ENCODE assay signal across 9 cellular contexts in the genomic region with DNA sequence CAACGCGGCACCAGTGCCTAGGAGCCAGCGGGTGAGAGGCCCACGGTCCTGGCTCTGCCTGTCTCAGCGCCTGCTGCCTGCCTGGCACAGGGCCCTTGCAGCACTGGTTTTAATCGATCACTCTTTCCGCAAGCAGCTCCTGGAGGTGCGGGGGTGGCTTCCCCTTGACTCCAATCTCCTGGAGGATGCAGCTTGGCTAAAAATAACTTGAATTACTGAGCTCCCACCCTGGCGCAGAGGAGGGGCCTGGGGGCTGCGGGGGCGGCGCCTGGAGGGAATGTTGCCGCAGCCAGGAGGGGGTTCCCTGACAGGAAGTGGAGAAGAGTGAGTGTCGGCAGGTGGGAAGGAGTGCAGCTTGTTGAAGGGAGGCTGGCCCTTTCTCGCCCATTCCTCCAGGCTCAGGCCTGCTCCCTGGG. TPM values are rescaled to one million over a fixed set of nuclear protein-coding genes. Genes with fewer than 3 reads are reported as not detected.
DNase-seq lines count a peak whose midpoint lies in the region; ATAC-seq and TF ChIP-seq lines count a peak whose summit lies in the region.
"Had no signal": no experiment of that assay in that cellular context is flagged by ENCODE, and none has a peak within 500 bp of the region (broad histone marks: within the 10 kb centered on the region; RNA-seq: fewer than 3 reads in every experiment).

No MANE protein-coding gene starts in this region.

- CTCF ChIA-PET in T-cell (lab: Charles Lee): interaction anchor here (0.6 to 1.0 kb wide), 3 partner anchors 126 to 139 kb away, joined by 3 to 7 read pairs (median 3); no protein-coding TSS in a partner anchor

- H3K27ac ChIP-seq in lower lobe of right lung: peak overlapping the region; percentile 67

- peaks cover 9% of the 10 kb centered on the region for H3K4me1 Mint-ChIP-seq in central memory CD8-positive, alpha-beta T cell
- peaks cover 17 to 21% (median 19%) of the 10 kb centered on the region in 3 donors for H3K4me1 Mint-ChIP-seq in T-cell

- H3K27ac Mint-ChIP-seq in central memory CD8-positive, alpha-beta T cell (ENCODE audit: low read depth): peak overlapping the region; percentile 20
- H3K27ac Mint-ChIP-seq in T-cell: no peak overlapping the region

- intact Hi-C loops in lower lobe of right lung (cut with DNase I): loop anchor here (10.0 kb wide), 1 partner anchor 139 kb away; no protein-coding TSS in a partner anchor

- no peak for ATAC-seq in central memory CD8-positive, alpha-beta T cell (replicated peaks; ENCODE audit: extremely low read depth, poor library complexity, severe bottlenecking)
- peak; percentile 22 to 46 for ATAC-seq in lower lobe of right lung
- no peak for ATAC-seq in T-cell (replicated peaks in 1 of 4)

- H3K9me3 ChIP-seq in lower lobe of right lung: no peaks in the 10 kb centered on the region

- POLR2A ChIA-PET in T-cell (lab: Charles Lee): no interaction called here

- H3K4me1 ChIP-seq in lower lobe of right lung: peaks cover 33% of the 10 kb centered on the region

- no peak overlapping the region for H3K4me3 Mint-ChIP-seq in central memory CD8-positive, alpha-beta T cell
- peak overlapping the region in 1 of 3 donors; percentile 37 for H3K4me3 Mint-ChIP-seq in T-cell

- no peaks in the 10 kb centered on the region for H3K27me3 Mint-ChIP-seq in central memory CD8-positive, alpha-beta T cell
- no peaks in the 10 kb centered on the region for H3K27me3 Mint-ChIP-seq in T-cell

- no peaks in the 10 kb centered on the region for H3K27me3 ChIP-seq in lower lobe of right lung (ENCODE audit: low read depth)

- no peaks in the 10 kb centered on the region for H3K36me3 Mint-ChIP-seq in central memory CD8-positive, alpha-beta T cell (ENCODE audit: insufficient read depth)
- H3K36me3 Mint-ChIP-seq in T-cell: no peaks in the 10 kb centered on the region

- DNase-seq in AG08396 (ENCODE audit: low spot score) (peak; percentile 61), NCI-H1105 (lab: John Stamatoyannopoulos, UW) (peak; percentile 3), lower lobe of right lung (no peak), NCI-H2196 treated with DMSO at 0.1 percent for 48 hours (lab: John Stamatoyannopoulos, UW; ENCODE audit: unreplicated experiment) (no peak), T-cell (no peak), CD1c-positive myeloid dendritic cell (ENCODE audit: extremely low spot score) (no peak)
- no peak for DNase-seq in central memory CD8-positive, alpha-beta T cell (ENCODE audit: low spot score in 2 of 2)
- no peak for DNase-seq in stimulated activated CD4-positive, alpha-beta T cell treated with anti-CD3 and anti-CD28 coated beads, Interleukin-1b, Interleukin-23, amount 100 ng/mL, for 48 hours

- no peak for TF ChIP-seq CTCF in lower lobe of right lung (IDR thresholded peaks at IDR 0.05)

- no peak overlapping the region for H3K4me3 ChIP-seq in lower lobe of right lung

- no peaks in the 10 kb centered on the region for H3K36me3 ChIP-seq in lower lobe of right lung

- no peaks in the 10 kb centered on the region for H3K9me3 Mint-ChIP-seq in central memory CD8-positive, alpha-beta T cell
- no peaks in the 10 kb centered on the region for H3K9me3 Mint-ChIP-seq in T-cell
- H3K9me3 Mint-ChIP-seq: neural crest cell had no signal

RNA-seq across cellular contexts. Expression of a gene that starts 9.9 kb away (rescaled TPM):
- 765 TPM for total RNA-seq in lower lobe of right lung
- total RNA-seq in T-cell: 1,000 to 10,000 TPM; 1,518 to 1,711 (median 1,629) TPM

RNA-seq across cellular contexts. Expression of a gene that starts 22.2 kb away (rescaled TPM):
- total RNA-seq in lower lobe of right lung (20.6 TPM), T-cell (10 to 100 TPM in 3 of 5 donors, 1 to 10 TPM in 2; 6.2 to 19.0 (median 13.3) TPM)

RNA-seq across cellular contexts. Expression of a gene that starts 30.7 kb away (rescaled TPM):
- total RNA-seq in lower lobe of right lung (17.8 TPM), T-cell (10 to 100 TPM; 14.3 to 26.5 (median 20.8) TPM)

RNA-seq across cellular contexts. Expression of a gene that starts 31.7 kb away (rescaled TPM):
- total RNA-seq in lower lobe of right lung: 48.8 TPM
- 10 to 100 TPM; 55.7 to 86.4 (median 78.5) TPM for total RNA-seq in T-cell

RNA-seq across cellular contexts. Expression of a gene that starts 38.3 kb away (rescaled TPM):
- total RNA-seq in lower lobe of right lung: 24.6 TPM
- 10 to 100 TPM; 11.7 to 33.3 (median 26.6) TPM for total RNA-seq in T-cell

Comparison
In these comparisons a context has a peak if more than half of its experiments do, and no peak if none do; other contexts are left out.
1. DNase-seq: peak in AG08396 (single experiment) and NCI-H1105 (single experiment); none in central memory CD8-positive, alpha-beta T cell (0 of 2), lower lobe of right lung (single experiment), NCI-H2196 treated with DMSO at 0.1 percent for 48 hours (single experiment), stimulated activated CD4-positive, alpha-beta T cell treated with anti-CD3 and anti-CD28 coated beads, Interleukin-1b, Interleukin-23, amount 100 ng/mL, for 48 hours (single experiment), T-cell (0 of 34) and CD1c-positive myeloid dendritic cell (single experiment).
2. ATAC-seq: peak in lower lobe of right lung (2 of 2); none in central memory CD8-positive, alpha-beta T cell (single experiment) and T-cell (0 of 4).